In the genomic region with DNA sequence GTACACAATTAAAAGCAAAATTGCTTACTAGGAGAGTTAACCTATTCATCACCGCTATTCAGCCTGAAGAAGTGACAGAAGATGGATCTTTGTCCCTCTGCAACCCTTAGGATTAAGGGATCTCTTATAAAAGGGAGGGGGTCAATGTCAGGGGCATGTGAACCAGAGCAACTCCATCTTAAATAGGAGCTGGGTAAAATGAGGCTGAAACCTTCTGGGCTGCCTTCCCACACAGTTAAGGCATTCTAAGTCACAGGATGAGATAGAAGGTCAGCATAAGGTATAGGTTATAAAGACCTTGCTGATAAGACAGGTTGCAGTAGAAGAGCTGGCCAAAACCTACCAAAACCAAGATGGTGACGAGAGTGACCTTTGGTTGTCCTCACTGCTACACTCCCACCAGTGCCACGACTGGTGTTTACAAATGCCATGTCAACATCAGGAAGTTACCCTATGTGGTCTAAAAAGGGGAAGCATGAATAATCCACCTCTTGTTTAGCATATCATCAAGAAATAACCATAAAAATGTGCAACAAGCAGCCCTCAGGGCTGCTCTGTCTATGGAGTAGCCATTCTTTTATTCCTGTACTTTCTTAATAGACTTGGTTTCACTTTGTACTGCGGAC, we compare ENCODE assay signal across 1 cellular context. TPM values are rescaled to one million over a fixed set of nuclear protein-coding genes. Genes with fewer than 3 reads are reported as not detected.
"Had no signal": no experiment of that assay in that cellular context is flagged by ENCODE, and none has a peak within 500 bp of the region (broad histone marks: within the 10 kb centered on the region; RNA-seq: fewer than 3 reads in every experiment).

No MANE protein-coding gene starts in this region.

RNA-seq across cellular contexts. Expression of gene NEK2, which starts 35.3 kb away (rescaled TPM):
- total RNA-seq: Right ventricle myocardium superior had no signal
